ENCODE assay signal across 23 cellular contexts in the genomic region with DNA sequence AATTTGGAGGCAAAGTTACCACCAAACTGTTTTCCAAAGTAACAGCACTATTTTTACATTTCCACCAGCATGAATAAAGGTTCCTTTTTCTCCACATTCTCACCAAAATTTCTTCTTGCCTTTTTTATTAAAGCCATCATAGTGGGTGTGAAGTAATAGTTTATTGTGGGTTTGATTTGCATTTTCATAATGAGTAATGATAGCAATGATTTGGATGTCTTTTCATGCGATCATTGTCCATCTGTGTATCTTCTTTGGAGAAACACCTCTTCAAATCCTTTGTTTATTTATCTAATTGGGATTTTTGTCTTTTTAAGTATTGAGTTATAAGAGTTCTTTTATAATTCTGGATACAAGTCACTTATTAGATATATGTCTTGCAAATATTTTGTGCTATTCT.
"Had no signal": no experiment of that assay in that cellular context is flagged by ENCODE, and none has a peak within 500 bp of the region (broad histone marks: within the 10 kb centered on the region; RNA-seq: fewer than 3 reads in every experiment).

No MANE protein-coding gene starts in this region.

- H3K27me3 ChIP-seq: colonic mucosa, esophagus squamous epithelium, gastroesophageal sphincter, heart left ventricle, hepatocyte, left lung had no signal

- H3K9me3 ChIP-seq: colonic mucosa, esophagus squamous epithelium, gastroesophageal sphincter, heart left ventricle, lower lobe of right lung, mucosa of descending colon had no signal

- H2AFZ ChIP-seq: hepatocyte had no signal

- H3K79me2 ChIP-seq: hepatocyte had no signal

- H3K4me1 ChIP-seq: colonic mucosa, esophagus squamous epithelium, heart left ventricle, left lung, lower lobe of right lung had no signal

- H3K4me2 ChIP-seq: hepatocyte had no signal

- H3K4me3 ChIP-seq: colonic mucosa, esophagus squamous epithelium, gastroesophageal sphincter, heart left ventricle, hepatocyte, left lung, lower lobe of right lung, mucosa of descending colon had no signal

- H3K36me3 ChIP-seq: colonic mucosa, esophagus squamous epithelium, gastroesophageal sphincter, heart left ventricle, left lung, lower lobe of right lung had no signal

- H3K27ac ChIP-seq: colonic mucosa, epithelial cell of prostate, esophagus squamous epithelium, gastroesophageal sphincter, heart left ventricle, hepatocyte, left lung, lower lobe of right lung had no signal

- DNase-seq: colonic mucosa; cortex of kidney; effector CD8-positive, alpha-beta T cell; effector memory CD8-positive, alpha-beta T cell; endodermal cell; erythroblast; esophagus squamous epithelium; foreskin fibroblast; foreskin melanocyte; heart left ventricle; hypothalamus; immature natural killer cell; left cardiac atrium; left lung; left ventricle myocardium superior; lower lobe of right lung; mesenchymal stem cell; mucosa of descending colon; naive B cell; naive thymus-derived CD8-positive, alpha-beta T cell had no signal
